In genomic region chr3:15460891-15461524, GRCh38 we compare ENCODE assay signal across 13 cellular contexts. TPM values are rescaled to one million over a fixed set of nuclear protein-coding genes. Genes with fewer than 3 reads are reported as not detected.
DNase-seq lines count a peak whose midpoint lies in the region; ATAC-seq, FAIRE-seq and TF ChIP-seq lines count a peak whose summit lies in the region.
"Had no signal": no experiment of that assay in that cellular context is flagged by ENCODE, and none has a peak within 500 bp of the region (broad histone marks: within the 10 kb centered on the region; RNA-seq: fewer than 3 reads in every experiment).

No MANE protein-coding gene starts in this region.

- peaks cover 25 to 36% (median 31%) of the 10 kb centered on the region in 3 donors for H3K4me1 Mint-ChIP-seq in CD8-positive, alpha-beta memory T cell
- peaks cover 44% of the 10 kb centered on the region for H3K4me1 Mint-ChIP-seq in central memory CD8-positive, alpha-beta T cell
- H3K4me1 Mint-ChIP-seq: mesothelial cell of epicardium had no signal

- no peaks in the 10 kb centered on the region for H3K9me3 ChIP-seq in CD8-positive, alpha-beta memory T cell (ENCODE audit: low read length)
- H3K9me3 ChIP-seq in HEK293 (ENCODE audit: control insufficient read depth, insufficient read depth, low read depth, low read length): no peaks in the 10 kb centered on the region
- H3K9me3 ChIP-seq: testis had no signal

- peaks cover 0 to 12% (median 10%) of the 10 kb centered on the region in 3 donors for H3K36me3 Mint-ChIP-seq in CD8-positive, alpha-beta memory T cell
- H3K36me3 Mint-ChIP-seq in central memory CD8-positive, alpha-beta T cell (ENCODE audit: insufficient read depth): peaks cover 2% of the 10 kb centered on the region
- H3K36me3 Mint-ChIP-seq: activated naive CD4-positive, alpha-beta T cell treated with anti-CD3 and anti-CD28 coated beads, Interleukin-2, amount 50 U/mL, for 72 hours had no signal

- ATAC-seq in central memory CD8-positive, alpha-beta T cell (replicated peaks; ENCODE audit: extremely low read depth, poor library complexity, severe bottlenecking): peak; percentile 56
- no peak for ATAC-seq in GM18909 (IDR thresholded peaks at IDR 0.05; ENCODE audit: poor library complexity, unreplicated experiment)
- ATAC-seq: activated naive CD4-positive, alpha-beta T cell treated with anti-CD3 and anti-CD28 coated beads, Interleukin-2, amount 50 U/mL, for 72 hours had no signal

- CTCF ChIA-PET in CD8-positive, alpha-beta memory T cell (lab: Charles Lee): interaction anchor here (1.1 kb wide), 1 partner anchor 53 kb away, joined by 3 read pairs; no protein-coding TSS in a partner anchor
- CTCF ChIA-PET in HEK293 (lab: Yijun Ruan, JAX): interaction anchor here (0.5 to 1.7 kb wide), 4 partner anchors 8 to 1750 kb away, joined by 3 to 6 read pairs (median 4); no protein-coding TSS in a partner anchor

- no peak overlapping the region for H3K4me3 ChIP-seq in CD8-positive, alpha-beta memory T cell (ENCODE audit: low read length)
- H3K4me3 ChIP-seq in HEK293 (ENCODE audit: low read depth, low read length): no peak overlapping the region
- H3K4me3 ChIP-seq: testis had no signal

- H3K27me3 ChIP-seq in CD8-positive, alpha-beta memory T cell (ENCODE audit: insufficient read depth, low read length, poor library complexity, severe bottlenecking): no peaks in the 10 kb centered on the region
- H3K27me3 ChIP-seq: testis had no signal

- H3K27me3 Mint-ChIP-seq in CD8-positive, alpha-beta memory T cell: no peaks in the 10 kb centered on the region
- no peaks in the 10 kb centered on the region for H3K27me3 Mint-ChIP-seq in central memory CD8-positive, alpha-beta T cell

- TF ChIP-seq CTCF in HEK293 (tag by site-specific recombination; IDR thresholded peaks at IDR 0.05): no peak

- no peak overlapping the region for H3K27ac ChIP-seq in CD8-positive, alpha-beta memory T cell (ENCODE audit: low read depth, low read length)
- H3K27ac ChIP-seq in HEK293 (ENCODE audit: extremely low read depth, low read depth, low read length): no peak overlapping the region
- H3K27ac ChIP-seq: testis had no signal

- no peak for FAIRE-seq in GM19239 (lab: Jason Lieb, UNC)
- FAIRE-seq: endothelial cell of umbilical vein had no signal

- DNase-seq in CD8-positive, alpha-beta memory T cell: peak in 2 of 5 donors; percentile 9 to 13
- DNase-seq in NCI-H82 (lab: John Stamatoyannopoulos, UW): peak; percentile 82
- no peak for DNase-seq in central memory CD8-positive, alpha-beta T cell (ENCODE audit: low spot score in 2 of 2)
- no peak for DNase-seq in T-helper 9 cell
- DNase-seq in GM19239 (ENCODE audit: insufficient read length, low spot score): no peak
- DNase-seq in GF-D8 (lab: John Stamatoyannopoulos, UW): no peak
- DNase-seq: OCI-M1, testis had no signal

- no peaks in the 10 kb centered on the region for H3K36me3 ChIP-seq in CD8-positive, alpha-beta memory T cell (ENCODE audit: insufficient read depth, low read length)
- no peaks in the 10 kb centered on the region for H3K36me3 ChIP-seq in HEK293 (ENCODE audit: control insufficient read depth in 2 of 2, insufficient read depth in 1 of 2, low read length in 2 of 2)

- POLR2A ChIA-PET in CD8-positive, alpha-beta memory T cell (lab: Charles Lee): no interaction called here
- POLR2A ChIA-PET in HEK293 (lab: Yijun Ruan, JAX): no interaction called here

- H3K9me3 Mint-ChIP-seq in CD8-positive, alpha-beta memory T cell: no peaks in the 10 kb centered on the region
- H3K9me3 Mint-ChIP-seq in central memory CD8-positive, alpha-beta T cell: peaks cover 5% of the 10 kb centered on the region
- H3K9me3 Mint-ChIP-seq: activated naive CD4-positive, alpha-beta T cell treated with anti-CD3 and anti-CD28 coated beads, Interleukin-2, amount 50 U/mL, for 72 hours had no signal

- peak overlapping the region; percentile 40 to 86 (median 72) for H3K27ac Mint-ChIP-seq in CD8-positive, alpha-beta memory T cell
- no peak overlapping the region for H3K27ac Mint-ChIP-seq in central memory CD8-positive, alpha-beta T cell (ENCODE audit: low read depth)
- H3K27ac Mint-ChIP-seq: mesothelial cell of epicardium had no signal

- peak overlapping the region in 6 of 7 donors; percentile 3 to 84 (median 66) for H3K4me3 Mint-ChIP-seq in CD8-positive, alpha-beta memory T cell
- peak overlapping the region; percentile 63 for H3K4me3 Mint-ChIP-seq in central memory CD8-positive, alpha-beta T cell
- H3K4me3 Mint-ChIP-seq: mesothelial cell of epicardium had no signal

- peaks cover 11% of the 10 kb centered on the region for H3K4me1 ChIP-seq in CD8-positive, alpha-beta memory T cell (ENCODE audit: insufficient read depth, low read length)
- H3K4me1 ChIP-seq in HEK293 (ENCODE audit: control insufficient read depth, insufficient read depth, low read length): no peaks in the 10 kb centered on the region
- H3K4me1 ChIP-seq: testis had no signal

TF ChIP-seq in HEK293, 187 proteins besides CTCF, POLR2A, EP300 and RAD21:
- peak; percentile 84 for TF ChIP-seq ZIC2 (tag by site-specific recombination; IDR thresholded peaks at IDR 0.05)
- no peak for TF ChIP-seq ZNF280C (tag by site-specific recombination; IDR thresholded peaks at IDR 0.05)

RNA-seq across cellular contexts. Expression of gene EAF1, which starts 33.6 kb away (rescaled TPM):
- 10 to 100 TPM; 25.8 to 26.8 TPM for total RNA-seq in CD8-positive, alpha-beta memory T cell
- 21.2 TPM for polyA plus RNA-seq in CD8-positive, alpha-beta memory T cell

RNA-seq across cellular contexts. Expression of gene METTL6, which starts 33.7 kb away (rescaled TPM):
- total RNA-seq in CD8-positive, alpha-beta memory T cell: 10 to 100 TPM; 23.2 to 24.4 TPM
- polyA plus RNA-seq in CD8-positive, alpha-beta memory T cell: 15.4 TPM
